In the genomic region with DNA sequence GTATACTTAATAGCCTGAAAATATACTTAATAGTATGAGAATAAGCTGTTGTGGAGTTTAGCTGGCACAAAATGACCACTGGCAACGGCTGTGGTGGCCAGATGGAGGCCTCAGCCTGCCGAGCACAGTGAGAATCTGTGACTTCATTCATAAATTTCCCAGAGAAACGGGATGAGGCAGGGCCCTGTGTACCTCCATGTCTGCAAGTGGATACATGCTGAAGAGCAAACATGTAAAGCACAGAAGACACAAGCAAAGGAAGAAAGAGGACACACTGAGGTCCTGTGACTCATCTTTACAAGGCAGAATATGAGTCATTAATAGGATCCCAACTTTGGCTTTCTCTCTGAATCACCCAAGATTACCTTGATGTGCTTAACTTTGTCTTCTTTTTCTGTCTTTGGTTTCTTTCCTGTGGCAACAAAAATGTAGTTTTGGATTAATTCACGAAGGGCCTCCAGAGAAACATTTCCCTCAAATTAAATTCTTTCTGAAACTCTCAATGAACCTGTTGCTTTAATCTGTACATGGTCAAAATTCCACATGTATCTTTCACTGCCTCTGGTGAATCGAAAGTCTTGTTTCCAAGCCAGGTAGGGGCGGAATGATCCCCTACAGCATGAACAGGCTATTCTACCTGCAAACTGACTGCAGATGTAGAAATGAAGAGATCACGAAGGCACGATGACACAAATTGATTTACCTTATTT, we compare ENCODE assay signal across 8 cellular contexts. TPM values are rescaled to one million over a fixed set of nuclear protein-coding genes. Genes with fewer than 3 reads are reported as not detected.
A peak's percentile ranks its signal among the peaks of the same experiment; 100 is the strongest.
DNase-seq lines count a peak whose midpoint lies in the region; ATAC-seq, FAIRE-seq and TF ChIP-seq lines count a peak whose summit lies in the region.

No MANE protein-coding gene starts in this region.

- peak; percentile 41 for ATAC-seq in GM21737 (IDR thresholded peaks at IDR 0.05; ENCODE audit: unreplicated experiment)

- H3K9me3 ChIP-seq in keratinocyte (ENCODE audit: control insufficient read depth, low read depth, low read length) (peaks cover 4% of the 10 kb centered on the region), tibial nerve (peaks cover 0 to 4% (median 0%) of the 10 kb centered on the region in 4 donors)

- peak overlapping the region; percentile 93 for H3K4me2 ChIP-seq in keratinocyte (ENCODE audit: control insufficient read depth, extremely low read depth, insufficient read depth, low read depth, low read length)

- dilution Hi-C loops in keratinocyte (cut with MboI; ENCODE audit: extremely low pct_ligation_motif_present, low sequenced_read_pairs) = no loop called here

- no peaks in the 10 kb centered on the region for H4K20me1 ChIP-seq in keratinocyte (ENCODE audit: control insufficient read depth, extremely low read depth, insufficient read depth, low read length)

- FAIRE-seq in GM12891 (lab: Jason Lieb, UNC) (peak; percentile 90), keratinocyte (lab: Jason Lieb, UNC) (peak; percentile 94)

- H3K79me2 ChIP-seq in keratinocyte (ENCODE audit: control insufficient read depth, insufficient read depth, low read length) = peaks cover 12% of the 10 kb centered on the region

- TF ChIP-seq POLR2A in GM12891 (IDR thresholded peaks at IDR 0.05; ENCODE audit: low read depth, low read length) (no peak), tibial nerve (IDR thresholded peaks at IDR 0.05) (no peak)

- peak overlapping the region; percentile 35 for H2AFZ ChIP-seq in keratinocyte (ENCODE audit: control insufficient read depth, low read length)

- H3K27ac ChIP-seq in keratinocyte (ENCODE audit: control insufficient read depth, insufficient read depth, low read length) (peak overlapping the region; percentile 87), tibial nerve (peak overlapping the region in 3 of 4 donors; percentile 65 to 86 (median 78))

- 60 to 68% methylated on average over 8 of the region's 8 CpGs for WGBS in tibial nerve, 2 donors

- no peaks in the 10 kb centered on the region for H3K9me1 ChIP-seq in keratinocyte (ENCODE audit: control insufficient read depth, extremely low read depth, insufficient read depth, low read length)

- H3K9ac ChIP-seq in keratinocyte (ENCODE audit: control insufficient read depth, extremely low read depth, insufficient read depth, low read length) = peak overlapping the region; percentile 72

- no peak for TF ChIP-seq EP300 in tibial nerve (IDR thresholded peaks at IDR 0.05)

- H3K4me3 ChIP-seq in keratinocyte (ENCODE audit: control insufficient read depth in 2 of 3, extremely low read depth in 1 of 3, insufficient read depth in 2 of 3, low read depth in 1 of 3, low read length in 3 of 3) = peak overlapping the region in 2 of 3 experiments; percentile 68 to 76
- no peak overlapping the region for H3K4me3 ChIP-seq in tibial nerve

- H3K36me3 ChIP-seq in keratinocyte (ENCODE audit: control insufficient read depth in 2 of 2, extremely low read depth in 1 of 2, insufficient read depth in 2 of 2, low read length in 2 of 2) (peaks cover 0 to 7% of the 10 kb centered on the region in 2 experiments), tibial nerve (peaks cover 0 to 56% (median 0%) of the 10 kb centered on the region in 3 donors)

- H3K4me1 ChIP-seq in keratinocyte (ENCODE audit: control insufficient read depth, extremely low read depth, insufficient read depth, low read length) = peaks cover 33% of the 10 kb centered on the region
- H3K4me1 ChIP-seq in tibial nerve = peaks cover 0 to 45% (median 21%) of the 10 kb centered on the region in 4 donors

- TF ChIP-seq CTCF in keratinocyte (optimal IDR thresholded peaks at IDR 0.05 in 1 of 3, IDR thresholded peaks at IDR 0.05 in 1 of 3, conservative IDR thresholded peaks at IDR 0.05 in 1 of 3; ENCODE audit: extremely low read depth in 1 of 3, insufficient read depth in 2 of 3, low read length in 3 of 3) (peak in 2 of 3 experiments; percentile 8 to 38), tibial nerve (IDR thresholded peaks at IDR 0.05) (no peak)

- DNase-seq in GM12891 (ENCODE audit: insufficient read length, low spot score) (no peak), LoVo (ENCODE audit: low spot score) (peak; percentile 70), amniotic stem cell (lab: John Stamatoyannopoulos, UW) (peak; percentile 59), keratinocyte (ENCODE audit: low read depth, low spot score) (peak; percentile 87), tibial nerve (ENCODE audit: low spot score in 2 of 2) (no peak), HuH-7.5 (ENCODE audit: low spot score) (no peak), ecto neural progenitor cell (ENCODE audit: low spot score) (no peak)

- H3K27me3 ChIP-seq in keratinocyte (ENCODE audit: control insufficient read depth, extremely low read depth, insufficient read depth, low read length) (no peaks in the 10 kb centered on the region), tibial nerve (no peaks in the 10 kb centered on the region)

TF ChIP-seq in GM12891, 5 proteins besides CTCF, POLR2A, EP300 and RAD21:
- TF ChIP-seq POLR2AphosphoS5 (IDR thresholded peaks at IDR 0.05; ENCODE audit: low read depth, low read length) (no peak; the same call in 1 of the 2 replicates), TAF1 (IDR thresholded peaks at IDR 0.05; ENCODE audit: low read depth, low read length) (no peak), SPI1 (IDR thresholded peaks at IDR 0.05; ENCODE audit: low read depth, low read length) (0 out of 2 replicates have a peak, but pooled peaks have one; percentile 13), POU2F2 (IDR thresholded peaks at IDR 0.05; ENCODE audit: low read depth, low read length) (no peak), PAX5 (IDR thresholded peaks at IDR 0.05; ENCODE audit: insufficient read depth, low read length, severe bottlenecking) (peak; percentile 26)

RNA-seq across cellular contexts. Expression of gene IRF2, which starts 56.4 kb away (rescaled TPM):
- polyA plus RNA-seq in GM12891 (2012; ENCODE audit: low read depth, missing spikeins) = 53.8 TPM
- polyA plus RNA-seq in keratinocyte = 16.4 to 23.8 TPM (median 22.9 TPM) in 3 replicates
- polyA plus RNA-seq in keratinocyte (2011; ENCODE audit: low read depth) = 10.0 TPM
- 16.2 and 20.0 TPM in 2 replicates for polyA plus RNA-seq in keratinocyte (2011; cell fraction: cytosol; rRNA removed)
- polyA plus RNA-seq in keratinocyte (2011; cell fraction: nucleus; rRNA removed) = 23.0 and 30.2 TPM in 2 replicates
- 15.5 and 17.2 TPM in 2 replicates for polyA plus RNA-seq in keratinocyte (2012; ENCODE audit: low replicate concordance)
- polyA minus RNA-seq in keratinocyte = 21.3 to 26.9 TPM (median 25.7 TPM) in 3 replicates
- 16.5 TPM for polyA minus RNA-seq in keratinocyte (2011; cell fraction: cytosol; rRNA and poly(A)+ RNA removed)
- 13.1 and 17.1 TPM in 2 replicates for polyA minus RNA-seq in keratinocyte (2011; cell fraction: nucleus; rRNA and poly(A)+ RNA removed)
- total RNA-seq in tibial nerve = 10 to 100 TPM; 23.7 to 36.8 (median 30.4) TPM

Comparison
In these comparisons a context has a peak if more than half of its experiments do, and no peak if none do; other contexts are left out.
1. DNase-seq: peak in LoVo (single experiment), amniotic stem cell (single experiment) and keratinocyte (single experiment); none in GM12891 (single experiment), tibial nerve (0 of 2), HuH-7.5 (single experiment) and ecto neural progenitor cell (single experiment).
2. H3K4me3 ChIP-seq: peak in keratinocyte (2 of 3); none in tibial nerve (0 of 4).
3. CTCF ChIP-seq: peak in keratinocyte (2 of 3); none in tibial nerve (0 of 5).